ENCODE assay signal across 16 cellular contexts in genomic region chr18:2597639-2598038, GRCh38.
"Had no signal": no experiment of that assay in that cellular context is flagged by ENCODE, and none has a peak within 500 bp of the region (broad histone marks: within the 10 kb centered on the region; RNA-seq: fewer than 3 reads in every experiment).

No MANE protein-coding gene starts in this region.

- H3K27ac Mint-ChIP-seq: activated B cell treated with CpG ODN at 0.5 μM for 24 hours; stimulated activated naive B cell treated with anti-CD40 and anti-IgM and Interleukin-4, amounts not matched to agents 10 μg/mL and 1 μg/mL and 100 μg/mL, for 72 hours had no signal

- H3K9me3 Mint-ChIP-seq: natural killer cell treated with Interleukin-12 subunit alpha and Interleukin-12 subunit beta and Interleukin-15 and Interleukin-18, amount 100 ng/mL, for 72 hours had no signal

- ATAC-seq: mucosa of descending colon; natural killer cell treated with Interleukin-12 subunit alpha and Interleukin-12 subunit beta and Interleukin-15 and Interleukin-18, amount 100 ng/mL, for 72 hours; psoas muscle; sciatic nerve; stimulated activated naive B cell treated with anti-CD40 and anti-IgM and Interleukin-4, amounts not matched to agents 10 μg/mL and 1 μg/mL and 100 μg/mL, for 72 hours had no signal

- H3K27ac ChIP-seq: cardiac muscle cell, psoas muscle, SJSA1, spleen, upper lobe of left lung had no signal

- DNase-seq: activated B cell treated with CpG ODN at 0.5 μM for 24 hours; activated CD4-positive, alpha-beta T cell treated with anti-CD3 and anti-CD28 coated beads, Interleukin-2, amount 50 U/mL, for 4 hours; effector CD4-positive, alpha-beta T cell; foreskin melanocyte; head of caudate nucleus; mammary epithelial cell; mucosa of descending colon; psoas muscle; spleen; stimulated activated CD4-positive, alpha-beta T cell treated with anti-CD3 and anti-CD28 coated beads, Interleukin-1b, Interleukin-23, amount 100 ng/mL, for 48 hours; stimulated activated naive B cell treated with anti-CD40 and anti-IgM and Interleukin-4, amounts not matched to agents 10 μg/mL and 1 μg/mL and 100 μg/mL, for 72 hours; upper lobe of left lung had no signal

- H3K4me1 ChIP-seq: psoas muscle, upper lobe of left lung had no signal

- H3K27me3 Mint-ChIP-seq: activated B cell treated with CpG ODN at 0.5 μM for 24 hours; natural killer cell treated with Interleukin-12 subunit alpha and Interleukin-12 subunit beta and Interleukin-15 and Interleukin-18, amount 100 ng/mL, for 72 hours; stimulated activated naive B cell treated with anti-CD40 and anti-IgM and Interleukin-4, amounts not matched to agents 10 μg/mL and 1 μg/mL and 100 μg/mL, for 72 hours had no signal

- H3K36me3 ChIP-seq: upper lobe of left lung had no signal

- H3K4me3 Mint-ChIP-seq: activated B cell treated with CpG ODN at 0.5 μM for 24 hours; natural killer cell treated with Interleukin-12 subunit alpha and Interleukin-12 subunit beta and Interleukin-15 and Interleukin-18, amount 100 ng/mL, for 72 hours; stimulated activated naive B cell treated with anti-CD40 and anti-IgM and Interleukin-4, amounts not matched to agents 10 μg/mL and 1 μg/mL and 100 μg/mL, for 72 hours had no signal

- H3K4me3 ChIP-seq: cardiac muscle cell, mucosa of descending colon, psoas muscle, SJSA1, spleen, upper lobe of left lung had no signal

- H3K27me3 ChIP-seq: cardiac muscle cell, SJSA1, spleen, upper lobe of left lung had no signal

- H3K9me3 ChIP-seq: mucosa of descending colon, psoas muscle, SJSA1, spleen, upper lobe of left lung had no signal
